13 cellular contexts compared by ENCODE assay signal in genomic region chr15:67824157-67824899, GRCh38. TPM values are rescaled to one million over a fixed set of nuclear protein-coding genes. Genes with fewer than 3 reads are reported as not detected.
DNase-seq lines count a peak whose midpoint lies in the region; ATAC-seq and TF ChIP-seq lines count a peak whose summit lies in the region.
"Had no signal": no experiment of that assay in that cellular context is flagged by ENCODE, and none has a peak within 500 bp of the region (broad histone marks: within the 10 kb centered on the region; RNA-seq: fewer than 3 reads in every experiment).

No MANE protein-coding gene starts in this region.

- H3K4me3 ChIP-seq in OCI-LY3 (ENCODE audit: low read length) (peak overlapping the region; percentile 50; the same call in 1 of the 2 replicates), adrenal gland (no peak overlapping the region)

- H3K27me3 ChIP-seq in OCI-LY3 (ENCODE audit: low read depth, low read length) (no peaks in the 10 kb centered on the region), adrenal gland (peaks cover 99% of the 10 kb centered on the region)

- TF ChIP-seq POLR2A in adrenal gland (IDR thresholded peaks at IDR 0.05) = no peak

- peaks cover 57% of the 10 kb centered on the region for H3K4me1 Mint-ChIP-seq in activated naive CD4-positive, alpha-beta T cell treated with anti-CD3 and anti-CD28 coated beads for 36 hours (ENCODE audit: low read depth)
- peaks cover 33 to 47% of the 10 kb centered on the region in 2 donors for H3K4me1 Mint-ChIP-seq in effector memory CD8-positive, alpha-beta T cell (ENCODE audit: low read depth in 2 of 2)
- H3K4me1 Mint-ChIP-seq in stimulated activated naive CD8-positive, alpha-beta T cell treated with anti-CD3 and anti-CD28 coated beads, Interleukin-15, amount 100 ng/mL, for 72 hours = peaks cover 76% of the 10 kb centered on the region

- no peaks in the 10 kb centered on the region for H3K36me3 Mint-ChIP-seq in activated naive CD4-positive, alpha-beta T cell treated with anti-CD3 and anti-CD28 coated beads for 36 hours (ENCODE audit: low read depth)
- H3K36me3 Mint-ChIP-seq in effector memory CD8-positive, alpha-beta T cell (ENCODE audit: insufficient read depth) = peaks cover 9% of the 10 kb centered on the region

- 7 to 10% (median 7%) methylated on average over 19 to 21 of the region's 21 CpGs for WGBS in adrenal gland, 4 donors

- no peaks in the 10 kb centered on the region for H4K20me1 ChIP-seq in OCI-LY3 (ENCODE audit: insufficient read depth, low read length)

- H3K36me3 ChIP-seq in OCI-LY3 (replicated peaks; ENCODE audit: low read depth, low read length) (no peaks in the 10 kb centered on the region), adrenal gland (replicated peaks in 1 of 2) (no peaks in the 10 kb centered on the region)

- no peaks in the 10 kb centered on the region for H3K79me2 ChIP-seq in OCI-LY3 (ENCODE audit: low read length)

- H3K9ac ChIP-seq in OCI-LY3 (ENCODE audit: low read length) = no peak overlapping the region

- no peak overlapping the region for H3K27ac Mint-ChIP-seq in activated naive CD4-positive, alpha-beta T cell treated with anti-CD3 and anti-CD28 coated beads for 36 hours
- no peak overlapping the region for H3K27ac Mint-ChIP-seq in effector memory CD8-positive, alpha-beta T cell
- H3K27ac Mint-ChIP-seq in stimulated activated naive CD8-positive, alpha-beta T cell treated with anti-CD3 and anti-CD28 coated beads, Interleukin-15, amount 100 ng/mL, for 72 hours = peak overlapping the region in 1 of 2 donors; percentile 47

- CTCF ChIA-PET in activated naive CD4-positive, alpha-beta T cell treated with anti-CD3 and anti-CD28 coated beads for 36 hours (lab: Charles Lee) = interaction anchor here (0.7 to 1.4 kb wide), 4 partner anchors 10 to 368 kb away, joined by 3 to 4 read pairs (median 4); no protein-coding TSS in a partner anchor

- ATAC-seq in effector memory CD8-positive, alpha-beta T cell (replicated peaks) = no peak
- ATAC-seq in stimulated activated naive CD8-positive, alpha-beta T cell treated with anti-CD3 and anti-CD28 coated beads, Interleukin-15, amount 100 ng/mL, for 72 hours = no peak

- DNase-seq in activated naive CD4-positive, alpha-beta T cell treated with anti-CD3 and anti-CD28 coated beads for 36 hours = no peak
- no peak for DNase-seq in activated naive CD4-positive, alpha-beta T cell (lab: John Stamatoyannopoulos, UW)
- DNase-seq in effector memory CD8-positive, alpha-beta T cell = no peak
- DNase-seq in stimulated activated naive CD8-positive, alpha-beta T cell treated with anti-CD3 and anti-CD28 coated beads, Interleukin-15, amount 100 ng/mL, for 72 hours = peak in 1 of 2 donors; percentile 19
- DNase-seq in adrenal gland (no peak), SIG-M5 (lab: John Stamatoyannopoulos, UW) (no peak), ecto neural progenitor cell (ENCODE audit: low spot score) (no peak)
- DNase-seq: effector CD8-positive, alpha-beta T cell; NCI-H510A had no signal

- peak overlapping the region; percentile 62 for H3K4me3 Mint-ChIP-seq in activated naive CD4-positive, alpha-beta T cell treated with anti-CD3 and anti-CD28 coated beads for 36 hours
- H3K4me3 Mint-ChIP-seq in effector memory CD8-positive, alpha-beta T cell = peak overlapping the region; percentile 82 to 83
- peak overlapping the region; percentile 87 for H3K4me3 Mint-ChIP-seq in stimulated activated naive CD8-positive, alpha-beta T cell treated with anti-CD3 and anti-CD28 coated beads, Interleukin-15, amount 100 ng/mL, for 72 hours

- no peak overlapping the region for H3K27ac ChIP-seq in OCI-LY3 (ENCODE audit: low read length)
- no peak overlapping the region for H3K27ac ChIP-seq in adrenal gland
- H3K27ac ChIP-seq: C4-2B had no signal

- no peak overlapping the region for H2AFZ ChIP-seq in OCI-LY3 (ENCODE audit: low read depth, low read length)

- peak overlapping the region; percentile 42 for H3K4me2 ChIP-seq in OCI-LY3 (ENCODE audit: low read length)

- intact Hi-C loops in activated naive CD4-positive, alpha-beta T cell treated with anti-CD3 and anti-CD28 coated beads for 36 hours (cut with micrococcal nuclease) = no loop called here
- intact Hi-C loops in adrenal gland (cut with DNase I) = no loop called here

- no peaks in the 10 kb centered on the region for H3K9me3 ChIP-seq in OCI-LY3 (ENCODE audit: insufficient read depth, low read length)
- H3K9me3 ChIP-seq in adrenal gland (replicated peaks in 1 of 3) = no peaks in the 10 kb centered on the region

- peaks cover 74% of the 10 kb centered on the region for H3K27me3 Mint-ChIP-seq in activated naive CD4-positive, alpha-beta T cell treated with anti-CD3 and anti-CD28 coated beads for 36 hours (ENCODE audit: low read depth)
- H3K27me3 Mint-ChIP-seq in effector memory CD8-positive, alpha-beta T cell = peaks cover 77 to 89% of the 10 kb centered on the region in 2 donors
- peaks cover 90% of the 10 kb centered on the region for H3K27me3 Mint-ChIP-seq in stimulated activated naive CD8-positive, alpha-beta T cell treated with anti-CD3 and anti-CD28 coated beads, Interleukin-15, amount 100 ng/mL, for 72 hours

- no peaks in the 10 kb centered on the region for H3K9me3 Mint-ChIP-seq in activated naive CD4-positive, alpha-beta T cell treated with anti-CD3 and anti-CD28 coated beads for 36 hours
- H3K9me3 Mint-ChIP-seq in effector memory CD8-positive, alpha-beta T cell = no peaks in the 10 kb centered on the region
- H3K9me3 Mint-ChIP-seq in stimulated activated naive CD8-positive, alpha-beta T cell treated with anti-CD3 and anti-CD28 coated beads, Interleukin-15, amount 100 ng/mL, for 72 hours = no peaks in the 10 kb centered on the region
- H3K9me3 Mint-ChIP-seq: activated naive CD4-positive, alpha-beta T cell treated with anti-CD3 and anti-CD28 coated beads, Interleukin-2, amount 50 U/mL, for 72 hours had no signal

- TF ChIP-seq CTCF in OCI-LY3 (IDR thresholded peaks at IDR 0.05; ENCODE audit: low read depth, low read length) (no peak), adrenal gland (IDR thresholded peaks at IDR 0.05) (no peak)

- H3K4me1 ChIP-seq in OCI-LY3 (ENCODE audit: low read length) (no peaks in the 10 kb centered on the region), adrenal gland (replicated peaks in 1 of 2) (peaks cover 28 to 55% of the 10 kb centered on the region in 2 donors)

RNA-seq across cellular contexts. Expression of gene SKOR1, which starts 1.0 kb away (rescaled TPM):
- under 1 TPM; 0.07 to 0.15 TPM for total RNA-seq in activated naive CD4-positive, alpha-beta T cell treated with anti-CD3 and anti-CD28 coated beads for 36 hours
- total RNA-seq in adrenal gland = 1 to 10 TPM in 1 of 8 donors, under 1 TPM in 7; 0.24 to 1.3 (median 0.50) TPM
- polyA plus RNA-seq in adrenal gland = 1 to 10 TPM in 2 of 3 donors, not detected in 1; 1.0 to 1.1 TPM

RNA-seq across cellular contexts. Expression of gene RNU6-1, which starts 15.5 kb away (rescaled TPM):
- total RNA-seq in activated naive CD4-positive, alpha-beta T cell treated with anti-CD3 and anti-CD28 coated beads for 36 hours = not detected
- total RNA-seq in adrenal gland = not detected
- not detected for polyA plus RNA-seq in adrenal gland
- total RNA-seq: activated naive CD4-positive, alpha-beta T cell treated with anti-CD3 and anti-CD28 coated beads, Interleukin-2, amount 50 U/mL, for 72 hours; mucosa of gallbladder had no signal
